Comparison of ENCODE assay signal across 30 cellular contexts in the genomic region with DNA sequence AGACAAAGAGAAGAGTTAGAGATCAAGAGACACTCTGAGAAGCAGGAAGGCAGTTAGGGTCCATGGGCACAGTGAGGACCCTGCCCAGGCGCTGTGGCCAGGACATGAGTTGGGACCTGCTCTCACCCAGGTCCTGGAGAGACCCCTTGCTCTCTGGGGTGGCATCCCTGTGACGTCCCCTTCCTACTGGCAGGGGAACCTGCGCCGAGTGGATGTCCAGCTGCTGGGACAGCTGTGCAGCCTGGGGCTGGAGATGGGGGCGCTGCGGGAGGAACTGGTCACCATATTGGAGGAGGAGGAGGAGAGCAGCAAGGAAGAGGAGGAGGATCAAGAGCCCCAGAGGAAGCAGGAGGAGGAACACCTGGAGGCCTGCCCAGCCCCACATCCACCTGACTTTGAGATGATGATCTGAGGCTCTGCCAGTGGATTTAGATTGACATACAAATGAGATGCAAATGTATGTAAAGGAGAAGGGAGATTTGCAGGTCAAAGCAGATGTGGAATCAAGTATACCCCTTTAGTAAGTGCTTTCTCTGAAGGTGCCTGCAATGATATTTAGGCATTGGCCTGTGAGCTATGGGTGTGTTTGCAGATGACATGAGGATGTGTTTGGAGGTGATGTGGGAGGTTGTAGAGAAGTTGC. TPM values are rescaled to one million over a fixed set of nuclear protein-coding genes. Genes with fewer than 3 reads are reported as not detected.
DNase-seq lines count a peak whose midpoint lies in the region; FAIRE-seq and TF ChIP-seq lines count a peak whose summit lies in the region.
"Had no signal": no experiment of that assay in that cellular context is flagged by ENCODE, and none has a peak within 500 bp of the region (broad histone marks: within the 10 kb centered on the region; RNA-seq: fewer than 3 reads in every experiment).

No MANE protein-coding gene starts in this region.

- H3K27ac Mint-ChIP-seq in activated CD4-positive, alpha-beta T cell treated with anti-CD3 and anti-CD28 coated beads, Interleukin-2, amount 10 ng/mL, durations not matched to agents 24 days and 14 days: no peak overlapping the region
- no peak overlapping the region for H3K27ac Mint-ChIP-seq in chondrocyte (ENCODE audit: unreplicated experiment)
- H3K27ac Mint-ChIP-seq: activated CD4-positive, alpha-beta T cell treated with anti-CD3 and anti-CD28 coated beads for 36 hours; activated CD8-positive, alpha-beta memory T cell treated with anti-CD3 and anti-CD28 coated beads, Interleukin-2, amount 10 ng/mL, durations not matched to agents 7 days and 5 days; brain; mesothelial cell of epicardium had no signal

- H3K4me3 Mint-ChIP-seq in activated CD4-positive, alpha-beta T cell treated with anti-CD3 and anti-CD28 coated beads, Interleukin-2, amount 10 ng/mL, durations not matched to agents 24 days and 14 days: no peak overlapping the region
- H3K4me3 Mint-ChIP-seq in chondrocyte (ENCODE audit: unreplicated experiment): no peak overlapping the region
- H3K4me3 Mint-ChIP-seq: activated CD4-positive, alpha-beta T cell treated with anti-CD3 and anti-CD28 coated beads for 36 hours; activated CD8-positive, alpha-beta memory T cell treated with anti-CD3 and anti-CD28 coated beads, Interleukin-2, amount 10 ng/mL, durations not matched to agents 7 days and 5 days; mesothelial cell of epicardium; naive thymus-derived CD8-positive, alpha-beta T cell had no signal

- no peaks in the 10 kb centered on the region for H3K36me3 ChIP-seq in osteoblast (ENCODE audit: insufficient read depth, low read length)
- H3K36me3 ChIP-seq: adrenal gland, left ventricle myocardium inferior, thoracic aorta had no signal

- TF ChIP-seq CTCF in chondrocyte (IDR thresholded peaks at IDR 0.05) (no peak), osteoblast (IDR thresholded peaks at IDR 0.05; ENCODE audit: extremely low read depth, low read depth, low read length) (no peak)

- no peak overlapping the region for H3K4me2 ChIP-seq in osteoblast (ENCODE audit: insufficient read depth, low read length)

- FAIRE-seq in GM12892 (lab: Jason Lieb, UNC): no peak

- no peaks in the 10 kb centered on the region for H4K20me1 ChIP-seq in osteoblast (ENCODE audit: insufficient read depth, low read length)

- peak; percentile 52 for DNase-seq in activated CD4-positive, alpha-beta T cell treated with anti-CD3 and anti-CD28 coated beads, Interleukin-2, amount 10 ng/mL, durations not matched to agents 24 days and 14 days
- no peak for DNase-seq in activated CD4-positive, alpha-beta T cell treated with anti-CD3 and anti-CD28 coated beads for 4 hours
- DNase-seq in HuH-7 (ENCODE audit: low spot score) (peak; percentile 2), chondrocyte (ENCODE audit: low spot score) (peak; percentile 77), osteoblast (ENCODE audit: insufficient read length, low spot score, missing footprints) (peak; percentile 35), GM12892 (ENCODE audit: insufficient read length) (no peak), DMS79 treated with DMSO at 0.1 percent for 48 hours (lab: John Stamatoyannopoulos, UW) (no peak)
- no peak for DNase-seq in stimulated activated CD4-positive, alpha-beta T cell treated with anti-CD3 and anti-CD28 coated beads, Interleukin-15, amount 100 ng/mL, for 24 hours
- DNase-seq: 8988T; activated CD4-positive, alpha-beta T cell treated with anti-CD3 and anti-CD28 coated beads for 36 hours; activated CD8-positive, alpha-beta memory T cell treated with anti-CD3 and anti-CD28 coated beads, Interleukin-2, amount 10 ng/mL, durations not matched to agents 7 days and 5 days; CD4-positive, alpha-beta memory T cell; effector CD8-positive, alpha-beta T cell; erythroblast; foreskin fibroblast; KBM-7; left ventricle myocardium inferior; naive thymus-derived CD8-positive, alpha-beta T cell; NCI-H1436; stimulated activated CD4-positive, alpha-beta T cell treated with anti-CD3 and anti-CD28 coated beads, Interleukin-4, amount 100 ng/mL, for 1 hour; stimulated activated naive CD4-positive, alpha-beta T cell had no signal

- H3K36me3 Mint-ChIP-seq in activated CD4-positive, alpha-beta T cell treated with anti-CD3 and anti-CD28 coated beads, Interleukin-2, amount 10 ng/mL, durations not matched to agents 24 days and 14 days (ENCODE audit: low read depth): no peaks in the 10 kb centered on the region
- no peaks in the 10 kb centered on the region for H3K36me3 Mint-ChIP-seq in chondrocyte (ENCODE audit: low read depth)
- H3K36me3 Mint-ChIP-seq: activated CD8-positive, alpha-beta memory T cell treated with anti-CD3 and anti-CD28 coated beads, Interleukin-2, amount 10 ng/mL, durations not matched to agents 7 days and 5 days; brain; CD4-positive, alpha-beta memory T cell; mesothelial cell of epicardium; naive thymus-derived CD8-positive, alpha-beta T cell had no signal

- no peaks in the 10 kb centered on the region for H3K9me3 ChIP-seq in osteoblast (ENCODE audit: low read depth, low read length)
- H3K9me3 ChIP-seq: adrenal gland, left ventricle myocardium inferior, thoracic aorta had no signal

- H3K4me1 ChIP-seq in osteoblast (ENCODE audit: insufficient read depth, low read length): peaks cover 4% of the 10 kb centered on the region

- H3K79me2 ChIP-seq in osteoblast (ENCODE audit: insufficient read depth, low read length): no peaks in the 10 kb centered on the region

- H3K4me3 ChIP-seq in osteoblast (ENCODE audit: insufficient read depth, low read length): no peak overlapping the region
- H3K4me3 ChIP-seq: adrenal gland, left ventricle myocardium inferior, thoracic aorta had no signal

- no peak overlapping the region for H3K27ac ChIP-seq in osteoblast (ENCODE audit: low read depth, low read length)
- H3K27ac ChIP-seq: adrenal gland, left ventricle myocardium inferior, thoracic aorta had no signal

- peaks cover 7% of the 10 kb centered on the region for H3K27me3 ChIP-seq in osteoblast (ENCODE audit: insufficient read depth, low read length)
- H3K27me3 ChIP-seq: adrenal gland had no signal

- intact Hi-C loops in activated CD4-positive, alpha-beta T cell treated with anti-CD3 and anti-CD28 coated beads, Interleukin-2, amount 10 ng/mL, durations not matched to agents 24 days and 14 days (cut with micrococcal nuclease): no loop called here

- no peak for TF ChIP-seq POLR2A in GM12892 (IDR thresholded peaks at IDR 0.05; ENCODE audit: low read depth, low read length)

- H2AFZ ChIP-seq in osteoblast (ENCODE audit: low read length): no peak overlapping the region

- H3K9me3 Mint-ChIP-seq in activated CD4-positive, alpha-beta T cell treated with anti-CD3 and anti-CD28 coated beads, Interleukin-2, amount 10 ng/mL, durations not matched to agents 24 days and 14 days: no peaks in the 10 kb centered on the region
- no peaks in the 10 kb centered on the region for H3K9me3 Mint-ChIP-seq in chondrocyte (ENCODE audit: low read depth)
- H3K9me3 Mint-ChIP-seq: brain; mesothelial cell of epicardium; naive thymus-derived CD8-positive, alpha-beta T cell had no signal

- peaks cover 2% of the 10 kb centered on the region for H3K27me3 Mint-ChIP-seq in activated CD4-positive, alpha-beta T cell treated with anti-CD3 and anti-CD28 coated beads, Interleukin-2, amount 10 ng/mL, durations not matched to agents 24 days and 14 days
- H3K27me3 Mint-ChIP-seq in chondrocyte (ENCODE audit: low read depth): peaks cover 22% of the 10 kb centered on the region

- peaks cover 14% of the 10 kb centered on the region for H3K4me1 Mint-ChIP-seq in activated CD4-positive, alpha-beta T cell treated with anti-CD3 and anti-CD28 coated beads, Interleukin-2, amount 10 ng/mL, durations not matched to agents 24 days and 14 days
- H3K4me1 Mint-ChIP-seq in chondrocyte (ENCODE audit: low read depth): peaks cover 3% of the 10 kb centered on the region
- H3K4me1 Mint-ChIP-seq: mesothelial cell of epicardium had no signal

RNA-seq across cellular contexts. Expression of gene ERICH4, which starts 1.0 kb away (rescaled TPM):
- not detected in 2 replicates for total RNA-seq in activated CD4-positive, alpha-beta T cell treated with anti-CD3 and anti-CD28 coated beads, Interleukin-2, amount 10 ng/mL, durations not matched to agents 24 days and 14 days
- total RNA-seq in chondrocyte: not detected in 3 replicates
- total RNA-seq in osteoblast: not detected in 2 replicates
- polyA plus RNA-seq in GM12892 (2012; ENCODE audit: missing spikeins): not detected
- total RNA-seq: activated CD4-positive, alpha-beta T cell treated with anti-CD3 and anti-CD28 coated beads for 36 hours; activated CD8-positive, alpha-beta memory T cell treated with anti-CD3 and anti-CD28 coated beads, Interleukin-2, amount 10 ng/mL, durations not matched to agents 7 days and 5 days; adrenal gland; CD4-positive, alpha-beta memory T cell; left ventricle myocardium inferior; mesothelial cell of epicardium; naive thymus-derived CD8-positive, alpha-beta T cell; NCI-H460; osteocyte; renal cortical epithelial cell; SK-MEL-5; T-helper 1 cell treated with Interleukin-12 subunit alpha and Interleukin-12 subunit beta and Interleukin-4 antibody, amounts not matched to agents 30 ng/mL and 1 ng/mL, for 36 hours; thoracic aorta had no signal
- polyA plus RNA-seq: CD4-positive, alpha-beta memory T cell; naive thymus-derived CD8-positive, alpha-beta T cell had no signal

RNA-seq across cellular contexts. Expression of gene DMAC2, which starts 4.2 kb away (rescaled TPM):
- total RNA-seq in activated CD4-positive, alpha-beta T cell treated with anti-CD3 and anti-CD28 coated beads, Interleukin-2, amount 10 ng/mL, durations not matched to agents 24 days and 14 days: 52.6 and 58.7 TPM in 2 replicates
- 27.9 to 28.0 TPM (median 28.0 TPM) in 3 replicates for total RNA-seq in chondrocyte
- 27.4 and 30.0 TPM in 2 replicates for total RNA-seq in osteoblast
- polyA plus RNA-seq in GM12892 (2012; ENCODE audit: missing spikeins): 28.2 TPM

RNA-seq across cellular contexts. Expression of gene B3GNT8, which starts 16.8 kb away (rescaled TPM):
- total RNA-seq in activated CD4-positive, alpha-beta T cell treated with anti-CD3 and anti-CD28 coated beads, Interleukin-2, amount 10 ng/mL, durations not matched to agents 24 days and 14 days: 0.37 and 0.83 TPM in 2 replicates
- 0.23 to 0.70 TPM in 2 of 3 replicates, not detected in the other for total RNA-seq in chondrocyte
- total RNA-seq in osteoblast: 0.59 and 0.72 TPM in 2 replicates
- not detected for polyA plus RNA-seq in GM12892 (2012; ENCODE audit: missing spikeins)
- total RNA-seq: NCI-H460, SK-MEL-5 had no signal

RNA-seq across cellular contexts. Expression of gene BCKDHA, which starts 46.3 kb away (rescaled TPM):
- 11.4 and 20.1 TPM in 2 replicates for total RNA-seq in activated CD4-positive, alpha-beta T cell treated with anti-CD3 and anti-CD28 coated beads, Interleukin-2, amount 10 ng/mL, durations not matched to agents 24 days and 14 days
- total RNA-seq in chondrocyte (11.6 to 14.6 TPM (median 14.0 TPM) in 3 replicates), osteoblast (33.9 and 37.3 TPM in 2 replicates)
- polyA plus RNA-seq in GM12892 (2012; ENCODE audit: missing spikeins): 36.2 TPM

RNA-seq across cellular contexts. Expression of gene EXOSC5, which starts 46.8 kb away (rescaled TPM):
- 65.8 and 69.2 TPM in 2 replicates for total RNA-seq in activated CD4-positive, alpha-beta T cell treated with anti-CD3 and anti-CD28 coated beads, Interleukin-2, amount 10 ng/mL, durations not matched to agents 24 days and 14 days
- total RNA-seq in chondrocyte (5.5 to 7.6 TPM (median 6.2 TPM) in 3 replicates), osteoblast (13.3 and 14.5 TPM in 2 replicates)
- polyA plus RNA-seq in GM12892 (2012; ENCODE audit: missing spikeins): 59.4 TPM

Comparison
In these comparisons a context has a peak if more than half of its experiments do, and no peak if none do; other contexts are left out.
1. DNase-seq: peak in activated CD4-positive, alpha-beta T cell treated with anti-CD3 and anti-CD28 coated beads, Interleukin-2, amount 10 ng/mL, durations not matched to agents 24 days and 14 days (single experiment), HuH-7 (single experiment), chondrocyte (single experiment) and osteoblast (single experiment); none in activated CD4-positive, alpha-beta T cell treated with anti-CD3 and anti-CD28 coated beads for 4 hours (0 of 2), GM12892 (single experiment), stimulated activated CD4-positive, alpha-beta T cell treated with anti-CD3 and anti-CD28 coated beads, Interleukin-15, amount 100 ng/mL, for 24 hours (single experiment) and DMS79 treated with DMSO at 0.1 percent for 48 hours (single experiment).